In the genomic region with DNA sequence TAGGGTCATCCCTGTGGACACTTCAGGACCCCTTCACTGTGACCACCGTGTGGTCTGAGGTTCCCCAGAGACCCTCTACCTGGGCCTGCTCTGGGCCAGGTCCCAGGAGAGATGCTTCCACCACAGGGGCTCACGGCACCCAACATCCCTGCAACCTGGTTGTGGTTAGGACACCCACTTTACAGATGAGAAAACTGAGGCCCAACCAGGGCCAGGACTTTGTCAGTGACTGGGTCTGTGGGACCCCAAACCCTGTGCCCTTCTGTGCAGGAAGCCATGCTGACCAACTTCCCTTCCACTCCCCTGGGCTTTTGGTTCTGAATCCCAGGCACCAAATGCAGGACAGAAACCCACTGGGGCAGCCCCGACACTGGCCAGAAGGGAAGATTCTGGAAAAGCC, we compare ENCODE assay signal across 14 cellular contexts. TPM values are rescaled to one million over a fixed set of nuclear protein-coding genes. Genes with fewer than 3 reads are reported as not detected.
A peak's percentile ranks its signal among the peaks of the same experiment; 100 is the strongest.
DNase-seq lines count a peak whose midpoint lies in the region; ATAC-seq and TF ChIP-seq lines count a peak whose summit lies in the region.
"Had no signal": no experiment of that assay in that cellular context is flagged by ENCODE, and none has a peak within 500 bp of the region (broad histone marks: within the 10 kb centered on the region; RNA-seq: fewer than 3 reads in every experiment).

No MANE protein-coding gene starts in this region.

- H2BK120ac ChIP-seq in neuronal stem cell (ENCODE audit: low read depth, low read length) = no peak overlapping the region

- H3K4me3 ChIP-seq in breast epithelium (no peak overlapping the region), body of pancreas (no peak overlapping the region), neuronal stem cell (ENCODE audit: low read length in 2 of 2) (no peak overlapping the region), PC-3 (ENCODE audit: low read length) (no peak overlapping the region)
- H3K4me3 ChIP-seq: GM23248 had no signal

- no peak overlapping the region for H3K4me3 Mint-ChIP-seq in MCF 10A (ENCODE audit: unreplicated experiment)
- H3K4me3 Mint-ChIP-seq: B cell had no signal

- H3K18ac ChIP-seq in neuronal stem cell (ENCODE audit: low read length) = peak overlapping the region; percentile 48

- H3K27me3 Mint-ChIP-seq in MCF 10A (ENCODE audit: insufficient read depth, unreplicated experiment) = peaks cover 11% of the 10 kb centered on the region

- POLR2A ChIA-PET in MCF 10A (lab: Yijun Ruan, JAX) = no interaction called here
- POLR2A ChIA-PET in PC-3 (lab: Charles Lee; ENCODE audit: unreplicated experiment) = interaction anchor here (0.5 kb wide), 1 partner anchor 1893 kb away, joined by 5 read pairs; no protein-coding TSS in a partner anchor

- H3K4ac ChIP-seq in neuronal stem cell (ENCODE audit: low read length) = peak overlapping the region; percentile 66

- H3K9me3 ChIP-seq in breast epithelium (no peaks in the 10 kb centered on the region), body of pancreas (no peaks in the 10 kb centered on the region), neuronal stem cell (replicated peaks in 1 of 2; ENCODE audit: control insufficient read depth in 2 of 2, insufficient read depth in 1 of 2, low read depth in 1 of 2, low read length in 2 of 2) (no peaks in the 10 kb centered on the region), PC-3 (ENCODE audit: low read length) (no peaks in the 10 kb centered on the region)
- H3K9me3 ChIP-seq: Caco-2 had no signal

- no peak overlapping the region for H4K91ac ChIP-seq in neuronal stem cell (ENCODE audit: low read depth, low read length, poor library complexity)

- H3K27me3 ChIP-seq in breast epithelium = peaks cover 0 to 24% of the 10 kb centered on the region in 2 donors
- no peaks in the 10 kb centered on the region for H3K27me3 ChIP-seq in body of pancreas
- H3K27me3 ChIP-seq in neuronal stem cell (ENCODE audit: control insufficient read depth in 3 of 3, insufficient read depth in 3 of 3, low read depth in 1 of 3, low read length in 3 of 3) = peaks cover 8 to 88% (median 34%) of the 10 kb centered on the region in 3 experiments
- peaks cover 25% of the 10 kb centered on the region for H3K27me3 ChIP-seq in PC-3 (ENCODE audit: low read length)

- peak overlapping the region; percentile 98 for H2AK5ac ChIP-seq in neuronal stem cell (ENCODE audit: low read depth, low read length)

- H3F3A ChIP-seq in PC-3 (ENCODE audit: low read length, unreplicated experiment) = no peaks in the 10 kb centered on the region

- peak overlapping the region; percentile 75 for H2BK15ac ChIP-seq in neuronal stem cell (ENCODE audit: low read length)

- H3K27ac ChIP-seq in breast epithelium = peak overlapping the region; percentile 61 to 85
- peak overlapping the region; percentile 74 to 87 (median 79) for H3K27ac ChIP-seq in body of pancreas
- no peak overlapping the region for H3K27ac ChIP-seq in neuronal stem cell (replicated peaks; ENCODE audit: low read length)
- no peak overlapping the region for H3K27ac ChIP-seq in PC-3 (ENCODE audit: low read length)
- H3K27ac ChIP-seq: C4-2B, GM23248 had no signal

- intact Hi-C loops in breast epithelium (cut with DNase I; ENCODE audit: low total_unique reads) (no loop called here), MCF 10A (cut with micrococcal nuclease) (no loop called here), body of pancreas (cut with DNase I) (no loop called here), PC-3 (cut with micrococcal nuclease) (no loop called here)

- peaks cover 8% of the 10 kb centered on the region for H3K79me1 ChIP-seq in neuronal stem cell (ENCODE audit: low read depth, low read length)

- no peak for ATAC-seq in body of pancreas
- ATAC-seq in PC-3 = no peak

- no peak overlapping the region for H3K23ac ChIP-seq in neuronal stem cell (ENCODE audit: low read depth, low read length, poor library complexity)

- no peak for TF ChIP-seq POLR2A in breast epithelium (IDR thresholded peaks at IDR 0.05)
- TF ChIP-seq POLR2A in body of pancreas (IDR thresholded peaks at IDR 0.05) = no peak

- no peaks in the 10 kb centered on the region for H4K20me1 ChIP-seq in PC-3 (ENCODE audit: low read length)

- no peaks in the 10 kb centered on the region for H3K36me3 Mint-ChIP-seq in MCF 10A (ENCODE audit: insufficient read depth, unreplicated experiment)

- no peaks in the 10 kb centered on the region for H3K9me2 ChIP-seq in PC-3 (replicated peaks; ENCODE audit: low read length)

- no peaks in the 10 kb centered on the region for H3K79me2 ChIP-seq in PC-3 (ENCODE audit: low read length)

- no peak overlapping the region for H2AFZ ChIP-seq in neuronal stem cell (ENCODE audit: low read length)
- no peak overlapping the region for H2AFZ ChIP-seq in PC-3 (ENCODE audit: low read length)
- H2AFZ ChIP-seq: GM23248 had no signal

- DNase-seq in breast epithelium (ENCODE audit: low spot score in 2 of 2) (no peak), MCF 10A (ENCODE audit: unreplicated experiment) (no peak), body of pancreas (no peak), neuronal stem cell (ENCODE audit: low spot score) (no peak), NCI-H226 (no peak), AG08396 (ENCODE audit: low spot score) (no peak), PC-3 (no peak)
- DNase-seq: 8988T; Caco-2; CD4-positive, alpha-beta T cell; GM23248; HCEC 1CT had no signal

- no TSS peak for BruUV-seq in MCF 10A (replicated peaks; lab: Mats Ljungman, UMichigan)
- BruUV-seq in PC-3 (replicated peaks; lab: Mats Ljungman, UMichigan) = no TSS peak

- no peak overlapping the region for H3K27ac Mint-ChIP-seq in MCF 10A (ENCODE audit: low read depth, unreplicated experiment)
- H3K27ac Mint-ChIP-seq: B cell; CD4-positive, alpha-beta T cell had no signal

- H3K4me1 ChIP-seq in breast epithelium = peaks cover 0 to 5% of the 10 kb centered on the region in 2 donors
- H3K4me1 ChIP-seq in body of pancreas = peaks cover 50% of the 10 kb centered on the region
- H3K4me1 ChIP-seq in neuronal stem cell (ENCODE audit: control insufficient read depth in 2 of 2, insufficient read depth in 1 of 2, low read depth in 1 of 2, low read length in 2 of 2) = peaks cover 8 to 22% of the 10 kb centered on the region in 2 donors
- H3K4me1 ChIP-seq in PC-3 (ENCODE audit: insufficient read depth, low read length) = no peaks in the 10 kb centered on the region
- H3K4me1 ChIP-seq: Caco-2 had no signal

- no peaks in the 10 kb centered on the region for H3K9me3 Mint-ChIP-seq in MCF 10A (ENCODE audit: unreplicated experiment)
- H3K9me3 Mint-ChIP-seq: CD4-positive, alpha-beta T cell had no signal

- WGBS in body of pancreas, 2 donors = 63 to 95% methylated on average over 1 to 3 of the region's 3 CpGs
- WGBS in neuronal stem cell (ENCODE audit: extremely low coverage in 2 of 2, insufficient read length in 2 of 2, insufficient replicate concordance in 1 of 2), 2 donors = no CpG with 5 or more reads among the region's 3 CpGs

- no peak overlapping the region for H3K4me2 ChIP-seq in neuronal stem cell (ENCODE audit: insufficient read depth, low read length, poor library complexity, severe bottlenecking)
- no peak overlapping the region for H3K4me2 ChIP-seq in PC-3 (ENCODE audit: low read length)

- CTCF ChIA-PET in MCF 10A (lab: Yijun Ruan, JAX) (no interaction called here), PC-3 (lab: Charles Lee) (interaction anchor here (0.6 kb wide), 1 partner anchor 80 kb away, joined by 3 read pairs; no protein-coding TSS in a partner anchor)

- H3K4me1 Mint-ChIP-seq in MCF 10A (ENCODE audit: insufficient read depth, unreplicated experiment) = no peaks in the 10 kb centered on the region

- no peak overlapping the region for H3K9ac ChIP-seq in neuronal stem cell (ENCODE audit: low read depth, low read length, poor library complexity)
- no peak overlapping the region for H3K9ac ChIP-seq in PC-3 (ENCODE audit: low read length)
- H3K9ac ChIP-seq: GM23248 had no signal

- no peak overlapping the region for H4K8ac ChIP-seq in neuronal stem cell (ENCODE audit: low read depth, low read length)

- H3K14ac ChIP-seq in neuronal stem cell (ENCODE audit: low read length) = peak overlapping the region; percentile 56

- H2BK12ac ChIP-seq in neuronal stem cell (ENCODE audit: low read length) = peak overlapping the region; percentile 22

- TF ChIP-seq CTCF in breast epithelium (IDR thresholded peaks at IDR 0.05) (no peak), MCF 10A (IDR thresholded peaks at IDR 0.05; ENCODE audit: unreplicated experiment) (no peak), body of pancreas (IDR thresholded peaks at IDR 0.05) (no peak), PC-3 (conservative IDR thresholded peaks at IDR 0.05; ENCODE audit: low read depth, low read length) (no peak)

- no peaks in the 10 kb centered on the region for H3K36me3 ChIP-seq in breast epithelium
- H3K36me3 ChIP-seq in body of pancreas (replicated peaks in 1 of 2; ENCODE audit: insufficient read depth in 1 of 2, low read depth in 2 of 2) = no peaks in the 10 kb centered on the region
- H3K36me3 ChIP-seq in neuronal stem cell (replicated peaks in 1 of 2; ENCODE audit: control insufficient read depth in 2 of 2, insufficient read depth in 2 of 2, low read length in 2 of 2) = no peaks in the 10 kb centered on the region
- no peaks in the 10 kb centered on the region for H3K36me3 ChIP-seq in PC-3 (ENCODE audit: low read depth, low read length)

- H2BK5ac ChIP-seq in neuronal stem cell (ENCODE audit: low read length) = no peak overlapping the region

RNA-seq across cellular contexts. Expression of a gene that starts 21.6 kb away (rescaled TPM):
- total RNA-seq in breast epithelium = 1 to 10 TPM in 2 of 3 donors, under 1 TPM in 1; 0.64 to 4.1 (median 2.0) TPM
- total RNA-seq in MCF 10A (2022) = 3.6 and 7.0 TPM in 2 replicates
- 10 to 100 TPM; 23.9 to 28.7 TPM for total RNA-seq in body of pancreas
- 20.9 TPM for polyA plus RNA-seq in neuronal stem cell (2013, experiment 1 of 2)
- polyA plus RNA-seq in neuronal stem cell (2013, experiment 2 of 2) = 20.1 TPM
- total RNA-seq in PC-3 (2014; rRNA removed) = 3.5 and 3.8 TPM in 2 replicates
- total RNA-seq: B cell had no signal

Comparison
In these comparisons a context has a peak if more than half of its experiments do, and no peak if none do; other contexts are left out.
1. H3K27ac ChIP-seq: peak in breast epithelium (2 of 2) and body of pancreas (4 of 4); none in neuronal stem cell (single experiment) and PC-3 (single experiment).